ENCODE assay signal across 27 cellular contexts in the genomic region with DNA sequence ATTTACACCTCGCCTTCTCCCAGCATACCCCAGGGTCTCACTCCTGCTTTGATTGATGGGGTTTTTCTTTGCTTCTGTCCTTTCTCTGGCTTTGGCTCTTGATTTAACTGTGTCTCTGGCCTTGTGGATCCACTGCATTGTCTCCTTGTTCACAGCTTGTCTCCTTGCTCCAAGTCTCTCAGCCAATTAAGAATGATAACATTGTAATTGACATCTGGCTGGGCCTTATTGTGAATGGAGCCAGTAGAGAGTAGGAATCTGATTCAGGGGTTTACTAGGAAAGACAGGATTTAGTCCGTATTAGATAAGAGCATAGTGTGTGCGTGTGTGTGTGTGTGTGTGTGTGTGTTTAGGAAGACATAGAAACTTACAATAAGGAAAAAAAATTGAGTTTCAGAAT.
"Had no signal": no experiment of that assay in that cellular context is flagged by ENCODE, and none has a peak within 500 bp of the region (broad histone marks: within the 10 kb centered on the region; RNA-seq: fewer than 3 reads in every experiment).

No MANE protein-coding gene starts in this region.

- ATAC-seq: activated CD4-positive, alpha-beta T cell treated with anti-CD3 and anti-CD28 coated beads for 36 hours; activated CD8-positive, alpha-beta memory T cell treated with anti-CD3 and anti-CD28 coated beads, Interleukin-2, amount 10 ng/mL, durations not matched to agents 7 days and 5 days; activated CD8-positive, alpha-beta T cell treated with anti-CD3 and anti-CD28 coated beads, Interleukin-2, amount 10 ng/mL, durations not matched to agents 7 days and 5 days; activated naive CD4-positive, alpha-beta T cell treated with anti-CD3 and anti-CD28 coated beads, Interleukin-2, amount 50 U/mL, for 72 hours; activated T-cell treated with anti-CD3 and anti-CD28 coated beads, Interleukin-2, amount 50 U/mL, for 72 hours; effector memory CD8-positive, alpha-beta T cell; gastroesophageal sphincter had no signal

- H3K27me3 ChIP-seq: esophagus squamous epithelium, gastroesophageal sphincter had no signal

- H3K27me3 Mint-ChIP-seq: activated CD4-positive, alpha-beta memory T cell treated with anti-CD3 and anti-CD28 coated beads for 36 hours; activated CD4-positive, alpha-beta T cell treated with anti-CD3 and anti-CD28 coated beads for 36 hours; activated CD4-positive, alpha-beta T cell treated with anti-CD3 and anti-CD28 coated beads, Interleukin-2, amount 10 ng/mL, durations not matched to agents 24 days and 14 days; activated CD8-positive, alpha-beta memory T cell treated with anti-CD3 and anti-CD28 coated beads, Interleukin-2, amount 10 ng/mL, durations not matched to agents 7 days and 5 days; activated naive CD4-positive, alpha-beta T cell treated with anti-CD3 and anti-CD28 coated beads, Interleukin-2, amount 10 ng/mL, durations not matched to agents 7 days and 5 days; activated naive CD8-positive, alpha-beta T cell treated with anti-CD3 and anti-CD28 coated beads, Interleukin-2, amount 10 ng/mL, durations not matched to agents 7 days and 5 days; activated T-cell treated with anti-CD3 and anti-CD28 coated beads, Interleukin-2, amount 50 U/mL, for 24 hours; effector memory CD8-positive, alpha-beta T cell had no signal

- H3K36me3 ChIP-seq: esophagus squamous epithelium, gastroesophageal sphincter had no signal

- H3K4me3 ChIP-seq: esophagus squamous epithelium, gastroesophageal sphincter had no signal

- H3K9me3 ChIP-seq: esophagus squamous epithelium, gastroesophageal sphincter had no signal

- H3K9me3 Mint-ChIP-seq: activated CD4-positive, alpha-beta T cell treated with anti-CD3 and anti-CD28 coated beads, Interleukin-2, amount 10 ng/mL, durations not matched to agents 24 days and 14 days had no signal

- H3K27ac Mint-ChIP-seq: activated CD4-positive, alpha-beta memory T cell treated with anti-CD3 and anti-CD28 coated beads for 36 hours; activated CD4-positive, alpha-beta T cell treated with anti-CD3 and anti-CD28 coated beads for 36 hours; activated CD4-positive, alpha-beta T cell treated with anti-CD3 and anti-CD28 coated beads, Interleukin-2, amount 10 ng/mL, durations not matched to agents 24 days and 14 days; activated CD8-positive, alpha-beta memory T cell treated with anti-CD3 and anti-CD28 coated beads, Interleukin-2, amount 10 ng/mL, durations not matched to agents 7 days and 5 days; activated CD8-positive, alpha-beta T cell treated with anti-CD3 and anti-CD28 coated beads, Interleukin-2, amount 10 ng/mL, durations not matched to agents 7 days and 5 days; activated naive CD4-positive, alpha-beta T cell treated with anti-CD3 and anti-CD28 coated beads, Interleukin-2, amount 10 ng/mL, durations not matched to agents 7 days and 5 days; activated naive CD4-positive, alpha-beta T cell treated with anti-CD3 and anti-CD28 coated beads, Interleukin-2, amount 50 U/mL, for 72 hours; activated naive CD8-positive, alpha-beta T cell treated with anti-CD3 and anti-CD28 coated beads, Interleukin-2, amount 10 ng/mL, durations not matched to agents 7 days and 5 days; activated T-cell treated with anti-CD3 and anti-CD28 coated beads, Interleukin-2, amount 50 U/mL, for 24 hours; activated T-cell treated with anti-CD3 and anti-CD28 coated beads, Interleukin-2, amount 50 U/mL, for 72 hours; effector memory CD8-positive, alpha-beta T cell had no signal

- DNase-seq: activated CD4-positive, alpha-beta memory T cell treated with anti-CD3 and anti-CD28 coated beads for 36 hours; activated CD4-positive, alpha-beta T cell treated with anti-CD3 and anti-CD28 coated beads for 36 hours; activated CD4-positive, alpha-beta T cell treated with anti-CD3 and anti-CD28 coated beads, Interleukin-2, amount 10 ng/mL, durations not matched to agents 24 days and 14 days; activated CD4-positive, CD25-positive, alpha-beta regulatory T cell; activated CD4-positive, CD25-positive, alpha-beta regulatory T cell treated with anti-CD3 and anti-CD28 coated beads, Interleukin-2, amount 50 U/mL, for 72 hours; activated CD8-positive, alpha-beta memory T cell treated with anti-CD3 and anti-CD28 coated beads, Interleukin-2, amount 10 ng/mL, durations not matched to agents 7 days and 5 days; activated CD8-positive, alpha-beta memory T cell treated with anti-CD3 and anti-CD28 coated beads, Interleukin-2, amount 50 U/mL, for 4 hours; activated CD8-positive, alpha-beta T cell treated with anti-CD3 and anti-CD28 coated beads, Interleukin-2, amount 10 ng/mL, durations not matched to agents 7 days and 5 days; activated gamma-delta T cell; activated naive CD4-positive, alpha-beta T cell; activated naive CD4-positive, alpha-beta T cell treated with anti-CD3 and anti-CD28 coated beads, Interleukin-2, amount 10 ng/mL, durations not matched to agents 7 days and 5 days; activated naive CD8-positive, alpha-beta T cell treated with anti-CD3 and anti-CD28 coated beads, Interleukin-2, amount 10 ng/mL, durations not matched to agents 7 days and 5 days; activated T-cell treated with anti-CD3 and anti-CD28 coated beads for 4 hours; activated T-cell treated with anti-CD3 and anti-CD28 coated beads, Interleukin-2, amount 50 U/mL, for 24 hours; activated T-cell treated with anti-CD3 and anti-CD28 coated beads, Interleukin-2, amount 50 U/mL, for 72 hours; anterior cingulate cortex; caudate nucleus; cortex of kidney; dermis blood vessel endothelial cell; effector CD4-positive, alpha-beta T cell; effector memory CD8-positive, alpha-beta T cell; esophagus squamous epithelium; foreskin melanocyte; T-helper 2 cell had no signal

- H3K4me1 Mint-ChIP-seq: activated CD4-positive, alpha-beta T cell treated with anti-CD3 and anti-CD28 coated beads for 36 hours; activated CD4-positive, alpha-beta T cell treated with anti-CD3 and anti-CD28 coated beads, Interleukin-2, amount 10 ng/mL, durations not matched to agents 24 days and 14 days; activated CD8-positive, alpha-beta memory T cell treated with anti-CD3 and anti-CD28 coated beads, Interleukin-2, amount 10 ng/mL, durations not matched to agents 7 days and 5 days; activated naive CD4-positive, alpha-beta T cell treated with anti-CD3 and anti-CD28 coated beads, Interleukin-2, amount 10 ng/mL, durations not matched to agents 7 days and 5 days; activated naive CD8-positive, alpha-beta T cell treated with anti-CD3 and anti-CD28 coated beads, Interleukin-2, amount 10 ng/mL, durations not matched to agents 7 days and 5 days had no signal

- H3K4me3 Mint-ChIP-seq: activated CD4-positive, alpha-beta memory T cell treated with anti-CD3 and anti-CD28 coated beads for 36 hours; activated CD4-positive, alpha-beta T cell treated with anti-CD3 and anti-CD28 coated beads for 36 hours; activated CD4-positive, alpha-beta T cell treated with anti-CD3 and anti-CD28 coated beads, Interleukin-2, amount 10 ng/mL, durations not matched to agents 24 days and 14 days; activated CD8-positive, alpha-beta memory T cell treated with anti-CD3 and anti-CD28 coated beads, Interleukin-2, amount 10 ng/mL, durations not matched to agents 7 days and 5 days; activated CD8-positive, alpha-beta T cell treated with anti-CD3 and anti-CD28 coated beads, Interleukin-2, amount 10 ng/mL, durations not matched to agents 7 days and 5 days; activated naive CD4-positive, alpha-beta T cell treated with anti-CD3 and anti-CD28 coated beads, Interleukin-2, amount 10 ng/mL, durations not matched to agents 7 days and 5 days; activated naive CD8-positive, alpha-beta T cell treated with anti-CD3 and anti-CD28 coated beads, Interleukin-2, amount 10 ng/mL, durations not matched to agents 7 days and 5 days; activated T-cell treated with anti-CD3 and anti-CD28 coated beads, Interleukin-2, amount 50 U/mL, for 24 hours; activated T-cell treated with anti-CD3 and anti-CD28 coated beads, Interleukin-2, amount 50 U/mL, for 72 hours; effector memory CD8-positive, alpha-beta T cell had no signal

- H3K36me3 Mint-ChIP-seq: activated CD4-positive, alpha-beta memory T cell treated with anti-CD3 and anti-CD28 coated beads for 36 hours; activated CD8-positive, alpha-beta memory T cell treated with anti-CD3 and anti-CD28 coated beads, Interleukin-2, amount 10 ng/mL, durations not matched to agents 7 days and 5 days; activated naive CD4-positive, alpha-beta T cell treated with anti-CD3 and anti-CD28 coated beads, Interleukin-2, amount 10 ng/mL, durations not matched to agents 7 days and 5 days; activated naive CD4-positive, alpha-beta T cell treated with anti-CD3 and anti-CD28 coated beads, Interleukin-2, amount 50 U/mL, for 72 hours; activated naive CD8-positive, alpha-beta T cell treated with anti-CD3 and anti-CD28 coated beads, Interleukin-2, amount 10 ng/mL, durations not matched to agents 7 days and 5 days had no signal

- H3K27ac ChIP-seq: epithelial cell of prostate, esophagus squamous epithelium, gastroesophageal sphincter had no signal

- H3K4me1 ChIP-seq: esophagus squamous epithelium, gastroesophageal sphincter had no signal
